In genomic region chr10:112700401-112700800, GRCh38 we compare ENCODE assay signal across 28 cellular contexts.
"Had no signal": no experiment of that assay in that cellular context is flagged by ENCODE, and none has a peak within 500 bp of the region (broad histone marks: within the 10 kb centered on the region; RNA-seq: fewer than 3 reads in every experiment).

No MANE protein-coding gene starts in this region.

- H3K9me3 ChIP-seq: esophagus squamous epithelium, gastrocnemius medialis, heart right ventricle, left lung, lower lobe of right lung, mucosa of descending colon had no signal

- H3K4me1 ChIP-seq: esophagus squamous epithelium, left lung, lower lobe of right lung had no signal

- H3K27ac ChIP-seq: coronary artery, dorsolateral prefrontal cortex, epithelial cell of prostate, esophagus squamous epithelium, gastrocnemius medialis, left lung, lower lobe of right lung had no signal

- ATAC-seq: effector memory CD8-positive, alpha-beta T cell; esophagus mucosa; gastrocnemius medialis; heart right ventricle; left cardiac atrium; left lung; left ventricle myocardium superior; lower lobe of right lung; mucosa of descending colon had no signal

- DNase-seq: dermis blood vessel endothelial cell; dorsolateral prefrontal cortex; effector CD8-positive, alpha-beta T cell; effector memory CD8-positive, alpha-beta T cell; endodermal cell; erythroblast; esophagus squamous epithelium; foreskin fibroblast; foreskin melanocyte; gastrocnemius medialis; glutamatergic neuron; head of caudate nucleus; heart right ventricle; hippocampal formation; left cardiac atrium; left lung; left ventricle myocardium superior; lower lobe of right lung; mesenchymal stem cell; mucosa of descending colon; naive B cell had no signal

- H3K27me3 ChIP-seq: dorsolateral prefrontal cortex, esophagus squamous epithelium, gastrocnemius medialis, heart right ventricle, left lung had no signal

- FAIRE-seq: colon, endometrium, islet of Langerhans, keratinocyte had no signal

- H3K36me3 ChIP-seq: esophagus squamous epithelium, gastrocnemius medialis, left lung, lower lobe of right lung had no signal

- H3K4me3 ChIP-seq: coronary artery, dorsolateral prefrontal cortex, esophagus squamous epithelium, gastrocnemius medialis, heart right ventricle, left lung, lower lobe of right lung, mucosa of descending colon had no signal
